ENCODE assay signal across 1 cellular context in genomic region chr20:50678213-50678898, GRCh38.
TF ChIP-seq lines count a peak whose summit lies in the region.

No MANE protein-coding gene starts in this region.

TF ChIP-seq in HCT116, 20 proteins besides CTCF, POLR2A, EP300 and RAD21 (continued from another document):
- no peak for TF ChIP-seq SP1 (IDR thresholded peaks at IDR 0.05; ENCODE audit: low read depth)
